Comparison of ENCODE assay signal across 25 cellular contexts in the genomic region with DNA sequence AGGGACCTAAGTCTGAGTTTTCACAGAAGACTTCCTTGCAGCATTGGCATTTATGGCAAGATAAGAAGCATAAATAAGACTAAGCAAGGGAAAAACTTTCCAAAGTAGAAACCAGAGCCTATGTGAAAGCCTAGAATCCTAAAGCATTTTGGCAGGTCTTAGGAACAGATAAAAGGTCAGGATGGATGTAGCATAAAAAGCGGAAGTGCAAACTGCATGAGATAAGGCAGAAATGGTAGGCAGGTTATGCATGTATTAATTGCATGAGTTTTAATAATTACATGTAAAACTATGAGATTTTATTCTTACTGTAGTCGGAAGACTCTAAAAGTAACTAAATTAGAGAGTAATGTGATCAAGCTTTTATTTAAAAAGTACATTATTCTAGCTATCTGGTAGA.
"Had no signal": no experiment of that assay in that cellular context is flagged by ENCODE, and none has a peak within 500 bp of the region (broad histone marks: within the 10 kb centered on the region; RNA-seq: fewer than 3 reads in every experiment).

No MANE protein-coding gene starts in this region.

- H3K4me3 ChIP-seq: neural progenitor cell, ovary, psoas muscle, right lobe of liver, sigmoid colon, stomach, thoracic aorta, thyroid gland, tibial nerve, upper lobe of left lung, vagina had no signal

- H3K36me3 ChIP-seq: neural progenitor cell, ovary, right lobe of liver, sigmoid colon, stomach, thoracic aorta, thyroid gland, tibial nerve, upper lobe of left lung, vagina had no signal

- FAIRE-seq: small intestine, urothelium cell line had no signal

- H3K4me1 ChIP-seq: neural progenitor cell, parathyroid adenoma, psoas muscle, right lobe of liver, sigmoid colon, stomach, thyroid gland, tibial nerve, upper lobe of left lung, vagina had no signal

- H3K27me3 ChIP-seq: neural progenitor cell, ovary, right lobe of liver, sigmoid colon, stomach, thyroid gland, tibial nerve, upper lobe of left lung, vagina had no signal

- H3K27ac ChIP-seq: neural progenitor cell, ovary, parathyroid adenoma, psoas muscle, right lobe of liver, sigmoid colon, stomach, thoracic aorta, thyroid gland, tibial nerve, upper lobe of left lung, vagina had no signal

- DNase-seq: occipital lobe; ovary; posterior cingulate gyrus; psoas muscle; right cardiac atrium; right lobe of liver; sigmoid colon; small intestine; stimulated activated CD4-positive, alpha-beta T cell treated with anti-CD3 and anti-CD28 coated beads, Interleukin-15, amount 100 ng/mL, for 24 hours; stimulated activated CD4-positive, alpha-beta T cell treated with anti-CD3 and anti-CD28 coated beads, Interleukin-2, amount 100 ng/mL, for 24 hours; stimulated activated CD4-positive, alpha-beta T cell treated with anti-CD3 and anti-CD28 coated beads, Interleukin-2, amount 100 ng/mL, for 48 hours; stimulated activated CD4-positive, alpha-beta T cell treated with anti-CD3 and anti-CD28 coated beads, Interleukin-4, amount 100 ng/mL, for 24 hours; stimulated activated naive B cell treated with anti-CD40 and anti-IgM and Interleukin-4, amounts not matched to agents 10 μg/mL and 1 μg/mL and 100 μg/mL, for 72 hours; stimulated activated naive CD4-positive, alpha-beta T cell treated with Interleukin-2 at 50 U/mL for 16 hours; stomach; thyroid gland; trophoblast cell; upper lobe of left lung had no signal

- H3K79me2 ChIP-seq: parathyroid adenoma had no signal

- H2AFZ ChIP-seq: neural progenitor cell, parathyroid adenoma had no signal

- H3K4me2 ChIP-seq: neural progenitor cell had no signal

- H3K9ac ChIP-seq: neural progenitor cell, parathyroid adenoma had no signal

- H3K9me3 ChIP-seq: ovary, psoas muscle, right lobe of liver, sigmoid colon, stomach, thoracic aorta, thyroid gland, tibial nerve, upper lobe of left lung, vagina had no signal

- ATAC-seq: psoas muscle; right cardiac atrium; right lobe of liver; stimulated activated effector memory CD8-positive, alpha-beta T cell treated with anti-CD3 and anti-CD28 coated beads, Interleukin-12 subunit alpha, Interleukin-12 subunit beta, amount 100 ng/mL, for 72 hours; stimulated activated naive B cell treated with anti-CD40 and anti-IgM and Interleukin-4, amounts not matched to agents 10 μg/mL and 1 μg/mL and 100 μg/mL, for 72 hours had no signal
